17 cellular contexts compared by ENCODE assay signal in the genomic region with DNA sequence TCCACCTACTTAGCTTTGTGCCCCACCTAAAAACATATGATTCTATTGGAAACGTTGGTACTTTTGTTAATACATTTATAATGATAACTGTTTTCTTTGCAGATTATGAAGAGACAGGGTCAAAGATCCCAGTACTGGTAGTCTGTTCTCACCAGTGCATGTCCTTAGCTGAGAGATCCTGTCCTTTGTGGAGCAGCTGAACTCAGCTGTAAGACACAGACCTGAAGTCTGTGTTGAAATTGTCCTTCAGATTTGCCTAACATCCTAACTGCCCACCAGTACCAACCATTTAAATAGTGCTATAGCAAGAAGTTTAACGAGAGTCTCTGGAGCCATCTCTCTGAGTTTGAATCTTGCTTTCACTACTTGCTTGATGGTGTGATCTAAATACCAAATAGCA.
A peak's percentile ranks its signal among the peaks of the same experiment; 100 is the strongest.
DNase-seq lines count a peak whose midpoint lies in the region; ATAC-seq, FAIRE-seq and TF ChIP-seq lines count a peak whose summit lies in the region.
"Had no signal": no experiment of that assay in that cellular context is flagged by ENCODE, and none has a peak within 500 bp of the region (broad histone marks: within the 10 kb centered on the region; RNA-seq: fewer than 3 reads in every experiment).

No MANE protein-coding gene starts in this region.

- H3K79me1 ChIP-seq in mesendoderm (ENCODE audit: low read length), result peaks cover 1% of the 10 kb centered on the region

- no peak for TF ChIP-seq POLR2A in GM12878 (IDR thresholded peaks at IDR 0.05; ENCODE audit: low read depth, low read length)

- no peak overlapping the region for H2BK15ac ChIP-seq in mesendoderm (replicated peaks; ENCODE audit: low read depth)

- RAD21 ChIA-PET in GM12878 (lab: Charles Lee; ENCODE audit: unreplicated experiment), result no interaction called here

- no peak for TF ChIP-seq CTCF in left ventricle myocardium inferior (IDR thresholded peaks at IDR 0.05; ENCODE audit: borderline replicate concordance)
- no peak for TF ChIP-seq CTCF in GM12878 (IDR thresholded peaks at IDR 0.05 in 2 of 3, conservative IDR thresholded peaks at IDR 0.05 in 1 of 3; ENCODE audit: control insufficient read depth in 2 of 3, extremely low read depth in 1 of 3, insufficient read depth in 1 of 3, low read depth in 3 of 3, low read length in 3 of 3)

- no peak overlapping the region for H2BK120ac ChIP-seq in mesendoderm (ENCODE audit: low read depth, low read length)

- no peak overlapping the region for H4K8ac ChIP-seq in mesendoderm (ENCODE audit: low read depth, low read length)

- BruUV-seq in GM12878 (replicated peaks; lab: Mats Ljungman, UMichigan), result no TSS peak

- no peak for FAIRE-seq in GM12878 (lab: Jason Lieb, UNC)
- FAIRE-seq: GM12892, H1 had no signal

- CTCF ChIA-PET in GM12878 (lab: Yijun Ruan, JAX), result no interaction called here

- H3K4ac ChIP-seq in mesendoderm (ENCODE audit: low read depth, low read length), result no peak overlapping the region

- no peaks in the 10 kb centered on the region for H4K20me1 ChIP-seq in GM12878 (ENCODE audit: control insufficient read depth, insufficient read depth)

- ATAC-seq in left cardiac atrium (no peak), GM12878 (peak; percentile 55), HG03095 (IDR thresholded peaks at IDR 0.05; ENCODE audit: unreplicated experiment) (no peak)
- ATAC-seq: HCT116 had no signal

- no peak overlapping the region for H3K4me2 ChIP-seq in GM12878 (ENCODE audit: control insufficient read depth, insufficient read depth)
- no peak overlapping the region for H3K4me2 ChIP-seq in mesendoderm (ENCODE audit: low read length)

- no peak overlapping the region for H3K9ac ChIP-seq in GM12878 (ENCODE audit: control insufficient read depth, insufficient read depth, low read length)
- H3K9ac ChIP-seq in mesendoderm (ENCODE audit: low read length), result no peak overlapping the region

- TF ChIP-seq EP300 in GM12878 (IDR thresholded peaks at IDR 0.05; ENCODE audit: borderline replicate concordance in 1 of 2, control insufficient read depth in 1 of 2, low read depth in 2 of 2, low read length in 2 of 2), result no peak

- 43% methylated on average over 2 of the region's 2 CpGs for WGBS in GM12878 (ENCODE audit: insufficient coverage, insufficient replicate concordance, low lambda C conversion rate, missing lambda C conversion rate)
- no CpG with 5 or more reads among the region's 2 CpGs for WGBS in mesendoderm (ENCODE audit: extremely low coverage, insufficient coverage, low lambda C conversion rate)

- in situ Hi-C loops in GM12878 (cut with MboI), result no loop called here

- H3K23ac ChIP-seq in mesendoderm (ENCODE audit: low read length), result no peak overlapping the region

- H3K9me3 ChIP-seq in left ventricle myocardium inferior (replicated peaks) (no peaks in the 10 kb centered on the region), GM12878 (replicated peaks; ENCODE audit: control insufficient read depth, insufficient read depth, low read length) (no peaks in the 10 kb centered on the region)

- no peak overlapping the region for H2AFZ ChIP-seq in GM12878 (ENCODE audit: control insufficient read depth, low read depth, low read length)

- H3K79me2 ChIP-seq in GM12878 (ENCODE audit: control insufficient read depth, insufficient read depth, low read length) (no peaks in the 10 kb centered on the region), mesendoderm (ENCODE audit: control insufficient read depth, insufficient read depth, low read length) (peaks cover 6% of the 10 kb centered on the region)

- H3K27ac ChIP-seq in left ventricle myocardium inferior (replicated peaks), result peak overlapping the region; percentile 44
- no peak overlapping the region for H3K27ac ChIP-seq in GM12878 (ENCODE audit: control insufficient read depth, insufficient read depth)
- no peak overlapping the region for H3K27ac ChIP-seq in mesendoderm (ENCODE audit: low read depth, low read length)

- DNase-seq in left ventricle myocardium inferior (no peak), left cardiac atrium (no peak), GM12878 (ENCODE audit: low read depth, low spot score) (no peak), mesendoderm (no peak), H7 (no peak)
- DNase-seq: C1 segment of cervical spinal cord; Calu3; CD4-positive, alpha-beta memory T cell; COR-L47; DMS53; DMS79 treated with DMSO at 0.1 percent for 48 hours; GF-D8; H9 had no signal

- no peak overlapping the region for H4K5ac ChIP-seq in mesendoderm (ENCODE audit: low read length)

- peaks cover 57% of the 10 kb centered on the region for H3K4me1 ChIP-seq in left ventricle myocardium inferior
- no peaks in the 10 kb centered on the region for H3K4me1 ChIP-seq in GM12878 (ENCODE audit: control insufficient read depth, insufficient read depth, low read length)
- no peaks in the 10 kb centered on the region for H3K4me1 ChIP-seq in mesendoderm (ENCODE audit: control insufficient read depth, low read depth, low read length)

- SMC1A ChIA-PET in GM12878 (lab: Charles Lee; ENCODE audit: uncharacterized antibody, unreplicated experiment), result interaction anchor here (1.3 to 1.7 kb wide), 4 partner anchors 9 to 38 kb away, joined by 3 to 6 read pairs (median 4); no protein-coding TSS in a partner anchor

- H2AK5ac ChIP-seq in mesendoderm (ENCODE audit: low read length), result no peak overlapping the region

- H3K4me3 ChIP-seq in left ventricle myocardium inferior (no peak overlapping the region), GM12878 (no peak overlapping the region), mesendoderm (ENCODE audit: low read length) (no peak overlapping the region), H7 (ENCODE audit: insufficient read depth, low read depth, low read length) (no peak overlapping the region)

- H3K36me3 ChIP-seq in left ventricle myocardium inferior (no peaks in the 10 kb centered on the region), GM12878 (ENCODE audit: control insufficient read depth in 2 of 2, insufficient read depth in 2 of 2, low read length in 1 of 2) (no peaks in the 10 kb centered on the region), mesendoderm (ENCODE audit: control insufficient read depth, insufficient read depth, low read length) (no peaks in the 10 kb centered on the region), H7 (replicated peaks; ENCODE audit: control insufficient read depth, insufficient read depth, low read length) (no peaks in the 10 kb centered on the region)

- H2BK5ac ChIP-seq in mesendoderm (ENCODE audit: low read length), result no peak overlapping the region

- no peak for TF ChIP-seq RAD21 in GM12878 (IDR thresholded peaks at IDR 0.05; ENCODE audit: insufficient read depth, low read depth, low read length)

- peak overlapping the region; percentile 22 for H3K18ac ChIP-seq in mesendoderm (ENCODE audit: low read length)

- no peaks in the 10 kb centered on the region for H3K27me3 ChIP-seq in left ventricle myocardium inferior (ENCODE audit: low read depth)
- H3K27me3 ChIP-seq in GM12878 (replicated peaks in 1 of 2; ENCODE audit: control insufficient read depth in 2 of 2, insufficient read depth in 2 of 2, low read length in 1 of 2), result no peaks in the 10 kb centered on the region
- no peaks in the 10 kb centered on the region for H3K27me3 ChIP-seq in mesendoderm (ENCODE audit: insufficient read depth, low read length, poor library complexity)
- no peaks in the 10 kb centered on the region for H3K27me3 ChIP-seq in H7 (ENCODE audit: control insufficient read depth, insufficient read depth, low read length)

- POLR2A ChIA-PET in GM12878 (lab: Charles Lee), result interaction anchor here (1.2 to 1.5 kb wide), 2 partner anchors 10 to 11 kb away, joined by 3 read pairs; no protein-coding TSS in a partner anchor

- H3K56ac ChIP-seq in mesendoderm (ENCODE audit: low read length), result no peak overlapping the region

- intact Hi-C loops in left ventricle myocardium inferior (cut with micrococcal nuclease) (no loop called here), left cardiac atrium (cut with DNase I) (no loop called here), GM12878 (cut with micrococcal nuclease; ENCODE audit: unreplicated experiment) (no loop called here)

TF ChIP-seq in GM12878, 131 proteins besides CTCF, POLR2A, EP300 and RAD21 (continues in another document):
- TF ChIP-seq SIN3A (IDR thresholded peaks at IDR 0.05; ENCODE audit: low read depth, low read length), result no peak
- no peak for TF ChIP-seq EED (IDR thresholded peaks at IDR 0.05; ENCODE audit: low read depth)
- no peak for TF ChIP-seq CBX3 (IDR thresholded peaks at IDR 0.05; ENCODE audit: borderline replicate concordance, low read depth)
- no peak for TF ChIP-seq RELA (IDR thresholded peaks at IDR 0.05; ENCODE audit: borderline replicate concordance, partially characterized antibody)
- TF ChIP-seq, protein P1, sequence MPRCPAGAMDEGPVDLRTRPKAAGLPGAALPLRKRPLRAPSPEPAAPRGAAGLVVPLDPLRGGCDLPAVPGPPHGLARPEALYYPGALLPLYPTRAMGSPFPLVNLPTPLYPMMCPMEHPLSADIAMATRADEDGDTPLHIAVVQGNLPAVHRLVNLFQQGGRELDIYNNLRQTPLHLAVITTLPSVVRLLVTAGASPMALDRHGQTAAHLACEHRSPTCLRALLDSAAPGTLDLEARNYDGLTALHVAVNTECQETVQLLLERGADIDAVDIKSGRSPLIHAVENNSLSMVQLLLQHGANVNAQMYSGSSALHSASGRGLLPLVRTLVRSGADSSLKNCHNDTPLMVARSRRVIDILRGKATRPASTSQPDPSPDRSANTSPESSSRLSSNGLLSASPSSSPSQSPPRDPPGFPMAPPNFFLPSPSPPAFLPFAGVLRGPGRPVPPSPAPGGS (IDR thresholded peaks at IDR 0.05; ENCODE audit: borderline replicate concordance, insufficient read depth, low read depth, low read length, poor library complexity, severe bottlenecking), result no peak
- TF ChIP-seq SUPT20H (IDR thresholded peaks at IDR 0.05; ENCODE audit: borderline replicate concordance, control insufficient read depth, low read depth, low read length), result no peak
- no peak for TF ChIP-seq FOS (IDR thresholded peaks at IDR 0.05; ENCODE audit: borderline replicate concordance, extremely low read depth, insufficient read length)
- TF ChIP-seq LARP7 (IDR thresholded peaks at IDR 0.05), result no peak
